Comparison of ENCODE assay signal across 8 cellular contexts in genomic region chr6:30725713-30726505, GRCh38. TPM values are rescaled to one million over a fixed set of nuclear protein-coding genes. Genes with fewer than 3 reads are reported as not detected.
DNase-seq lines count a peak whose midpoint lies in the region; ATAC-seq and TF ChIP-seq lines count a peak whose summit lies in the region.

No MANE protein-coding gene starts in this region.

- no peak for ATAC-seq in GM21447 (IDR thresholded peaks at IDR 0.05; ENCODE audit: unreplicated experiment)

- H3K27ac ChIP-seq in esophagus muscularis mucosa (replicated peaks in 1 of 4): peak overlapping the region in 3 of 4 donors; percentile 33 to 98 (median 44)

- intact Hi-C loops in esophagus muscularis mucosa (cut with DNase I): no loop called here

- DNase-seq in A172 (ENCODE audit: low spot score) (peak; percentile 76), ELF-1 (ENCODE audit: low read depth, low spot score) (peak; percentile 66), esophagus muscularis mucosa (ENCODE audit: extremely low spot score) (no peak), SKM-1 (lab: John Stamatoyannopoulos, UW; ENCODE audit: unreplicated experiment) (no peak), GM20000 (ENCODE audit: low spot score) (no peak), SIG-M5 treated with dmso at 0.1 percent for 504 hours (lab: John Stamatoyannopoulos, UW; ENCODE audit: unreplicated experiment) (no peak)

- H3K9me3 ChIP-seq in esophagus muscularis mucosa: no peaks in the 10 kb centered on the region

- peaks cover 32 to 89% (median 83%) of the 10 kb centered on the region in 4 donors for H3K36me3 ChIP-seq in esophagus muscularis mucosa

- H3K4me3 ChIP-seq in esophagus muscularis mucosa: no peak overlapping the region

- no peak for TF ChIP-seq CTCF in esophagus muscularis mucosa (IDR thresholded peaks at IDR 0.05)
- TF ChIP-seq CTCF in GM20000 (IDR thresholded peaks at IDR 0.05; ENCODE audit: extremely low read depth, missing control alignments): no peak

- TF ChIP-seq EP300 in esophagus muscularis mucosa (IDR thresholded peaks at IDR 0.05): no peak

- peaks cover 39 to 76% (median 58%) of the 10 kb centered on the region in 4 donors for H3K4me1 ChIP-seq in esophagus muscularis mucosa

- no peaks in the 10 kb centered on the region for H3K27me3 ChIP-seq in esophagus muscularis mucosa

- peak; percentile 47 for TF ChIP-seq POLR2A in Raji (IDR thresholded peaks at IDR 0.05; ENCODE audit: insufficient read depth, low read depth, low read length)
- no peak for TF ChIP-seq POLR2A in esophagus muscularis mucosa (IDR thresholded peaks at IDR 0.05; ENCODE audit: low read depth)

- WGBS in esophagus muscularis mucosa: 64% methylated on average over 3 of the region's 3 CpGs

RNA-seq across cellular contexts. Expression of gene TUBB, which starts 5.8 kb away (rescaled TPM):
- total RNA-seq in A172 (2014; rRNA removed; shearing (Covaris generic)): 1,118 and 1,364 TPM in 2 replicates
- total RNA-seq in esophagus muscularis mucosa: 100 to 1,000 TPM; 208 to 398 (median 272) TPM

RNA-seq across cellular contexts. Expression of gene MDC1, which starts 8.8 kb away (rescaled TPM):
- total RNA-seq in A172 (2014; rRNA removed; shearing (Covaris generic)): 4.8 and 7.6 TPM in 2 replicates
- total RNA-seq in esophagus muscularis mucosa: 10 to 100 TPM; 10.8 to 20.3 (median 13.1) TPM

RNA-seq across cellular contexts. Expression of gene FLOT1, which starts 16.6 kb away (rescaled TPM):
- total RNA-seq in A172 (2014; rRNA removed; shearing (Covaris generic)): 163 and 165 TPM in 2 replicates
- 100 to 1,000 TPM; 115 to 214 (median 166) TPM for total RNA-seq in esophagus muscularis mucosa

RNA-seq across cellular contexts. Expression of gene IER3, which starts 18.4 kb away (rescaled TPM):
- total RNA-seq in A172 (2014; rRNA removed; shearing (Covaris generic)): 61.1 and 63.2 TPM in 2 replicates
- total RNA-seq in esophagus muscularis mucosa: 10 to 100 TPM in 2 of 4 donors, 1 to 10 TPM in 2; 8.9 to 45.4 (median 11.0) TPM

RNA-seq across cellular contexts. Expression of gene NRM, which starts 35.1 kb away (rescaled TPM):
- total RNA-seq in A172 (2014; rRNA removed; shearing (Covaris generic)): 13.2 and 14.0 TPM in 2 replicates
- 10 to 100 TPM in 1 of 4 donors, 1 to 10 TPM in 3; 4.6 to 10.2 (median 6.2) TPM for total RNA-seq in esophagus muscularis mucosa

Comparison
In these comparisons a context has a peak if more than half of its experiments do, and no peak if none do; other contexts are left out.
1. DNase-seq: peak in A172 (single experiment) and ELF-1 (single experiment); none in esophagus muscularis mucosa (single experiment), SKM-1 (single experiment), GM20000 (single experiment) and SIG-M5 treated with dmso at 0.1 percent for 504 hours (single experiment).